In the genomic region with DNA sequence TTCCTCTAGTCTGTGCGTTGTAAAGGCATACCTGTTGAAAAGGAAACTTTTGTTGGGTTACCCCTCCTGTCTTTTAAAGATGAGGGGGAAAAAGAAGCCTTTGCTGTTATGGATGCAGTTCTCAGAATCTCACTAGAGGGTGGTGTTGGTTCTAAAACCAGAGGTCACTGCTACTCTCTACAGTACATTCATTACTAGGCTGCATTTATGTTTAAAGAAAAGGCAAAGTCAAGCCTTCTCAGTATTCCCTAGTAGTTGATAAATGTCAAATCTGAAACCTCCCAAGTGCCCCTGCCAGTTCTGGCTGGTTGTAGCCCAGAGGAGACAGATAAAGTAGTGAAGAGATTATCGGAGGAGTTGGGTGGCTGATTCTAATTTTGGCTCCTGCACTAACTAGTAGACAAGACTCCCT, we compare ENCODE assay signal across 8 cellular contexts. TPM values are rescaled to one million over a fixed set of nuclear protein-coding genes. Genes with fewer than 3 reads are reported as not detected.
DNase-seq lines count a peak whose midpoint lies in the region; ATAC-seq lines count a peak whose summit lies in the region.

No MANE protein-coding gene starts in this region.

- H3K9me3 ChIP-seq in right cardiac atrium (ENCODE audit: control insufficient read depth, low read length) (no peaks in the 10 kb centered on the region), skeletal muscle tissue (ENCODE audit: control insufficient read depth in 3 of 3, low read length in 3 of 3) (no peaks in the 10 kb centered on the region)

- H3K9ac ChIP-seq in skeletal muscle tissue (ENCODE audit: low read depth in 1 of 3, low read length in 3 of 3), result peak overlapping the region in 1 of 3 donors; percentile 16

- no peak overlapping the region for H3K4me3 ChIP-seq in right cardiac atrium (ENCODE audit: low read length)
- H3K4me3 ChIP-seq in skeletal muscle tissue (ENCODE audit: low read length in 3 of 3), result peak overlapping the region; percentile 22 to 38 (median 33)

- no peaks in the 10 kb centered on the region for H3K36me3 ChIP-seq in skeletal muscle tissue (ENCODE audit: control insufficient read depth in 3 of 3, insufficient read depth in 3 of 3, low read length in 3 of 3)

- no peaks in the 10 kb centered on the region for H3K27me3 ChIP-seq in right cardiac atrium (ENCODE audit: control insufficient read depth, insufficient read depth)
- peaks cover 0 to 4% (median 0%) of the 10 kb centered on the region in 3 donors for H3K27me3 ChIP-seq in skeletal muscle tissue (ENCODE audit: control insufficient read depth in 3 of 3, insufficient read depth in 3 of 3, low read length in 3 of 3)

- intact Hi-C loops in Right ventricle myocardium inferior (cut with DNase I), result loop anchor here (1.0 to 5.0 kb wide), 3 partner anchors 254 to 494 kb away; no protein-coding TSS in a partner anchor
- intact Hi-C loops in cardiac septum (cut with DNase I), result loop anchor here (2.0 kb wide), 2 partner anchors 252 to 494 kb away; no protein-coding TSS in a partner anchor
- intact Hi-C loops in right cardiac atrium (cut with DNase I), result loop anchor here (2.0 to 10.0 kb wide), 9 partner anchors 92 to 494 kb away; no protein-coding TSS in a partner anchor

- H3K27ac ChIP-seq in right cardiac atrium (ENCODE audit: low read length), result no peak overlapping the region
- H3K27ac ChIP-seq in skeletal muscle tissue (ENCODE audit: low read depth, low read length), result no peak overlapping the region

- WGBS in right cardiac atrium, result 16% methylated on average over 2 of the region's 2 CpGs

- ATAC-seq in Right ventricle myocardium inferior, result peak; percentile 64
- peak; percentile 35 for ATAC-seq in HG02763 (IDR thresholded peaks at IDR 0.05; ENCODE audit: unreplicated experiment)
- ATAC-seq in right cardiac atrium, result peak; percentile 66 to 70
- no peak for ATAC-seq in HG02610 (IDR thresholded peaks at IDR 0.05; ENCODE audit: unreplicated experiment)

- no peak for DNase-seq in Right ventricle myocardium inferior (ENCODE audit: missing footprints)
- no peak for DNase-seq in cardiac septum (ENCODE audit: low spot score)
- peak; percentile 42 for DNase-seq in NCI-H526 treated with DMSO at 0.1 percent for 48 hours (lab: John Stamatoyannopoulos, UW)
- DNase-seq in amniotic stem cell (lab: John Stamatoyannopoulos, UW), result peak; percentile 21
- DNase-seq in right cardiac atrium, result peak in 1 of 3 donors; percentile 33

- H3K4me1 ChIP-seq in right cardiac atrium (ENCODE audit: control insufficient read depth, insufficient read depth, low read length) (peaks cover 1% of the 10 kb centered on the region), skeletal muscle tissue (ENCODE audit: control insufficient read depth in 3 of 3, insufficient read depth in 3 of 3, low read length in 3 of 3) (peaks cover 7 to 35% (median 35%) of the 10 kb centered on the region in 3 donors)

RNA-seq across cellular contexts. Expression of a gene that starts 1.4 kb away (rescaled TPM):
- total RNA-seq in Right ventricle myocardium inferior (96.2 TPM), cardiac septum (82.5 TPM), right cardiac atrium (10 to 100 TPM; 37.8 to 70.1 (median 52.7) TPM), skeletal muscle tissue (12.5 TPM)
- polyA plus RNA-seq in right cardiac atrium, result 19.5 TPM

RNA-seq across cellular contexts. Expression of a gene that starts 17.9 kb away (rescaled TPM):
- total RNA-seq in Right ventricle myocardium inferior (not detected), cardiac septum (not detected), right cardiac atrium (not detected), skeletal muscle tissue (2.6 TPM)
- polyA plus RNA-seq in right cardiac atrium, result 0.11 TPM

Comparison
In these comparisons a context has a peak if more than half of its experiments do, and no peak if none do; other contexts are left out.
1. DNase-seq: peak in NCI-H526 treated with DMSO at 0.1 percent for 48 hours (single experiment) and amniotic stem cell (single experiment); none in Right ventricle myocardium inferior (single experiment) and cardiac septum (single experiment).